Comparison of ENCODE assay signal across 8 cellular contexts in the genomic region with DNA sequence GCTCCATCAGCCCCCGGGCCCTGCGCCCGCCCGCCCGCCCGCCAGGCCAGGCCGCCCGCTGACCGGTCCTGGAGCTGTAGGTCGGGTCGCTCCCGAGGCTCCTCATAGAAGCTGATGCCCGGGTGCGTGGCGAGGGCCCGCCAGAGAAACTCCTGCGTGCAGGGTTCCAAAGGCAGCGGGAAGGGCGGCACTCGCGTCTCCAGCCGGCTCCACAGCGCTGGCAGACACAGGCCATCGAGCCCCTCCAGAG. TPM values are rescaled to one million over a fixed set of nuclear protein-coding genes. Genes with fewer than 3 reads are reported as not detected.
DNase-seq lines count a peak whose midpoint lies in the region; ATAC-seq and TF ChIP-seq lines count a peak whose summit lies in the region.

No MANE protein-coding gene starts in this region.

- H2AFZ ChIP-seq in Karpas-422 (ENCODE audit: low read length): no peak overlapping the region; the same call in 1 of the 2 replicates
- no peak overlapping the region for H2AFZ ChIP-seq in neural progenitor cell (replicated peaks)

- H3K4me1 ChIP-seq in Karpas-422 (ENCODE audit: low read length) (peaks cover 22% of the 10 kb centered on the region), neural progenitor cell (peaks cover 10% of the 10 kb centered on the region)

- DNase-seq in AG10803 (ENCODE audit: low read depth) (no peak), Karpas-422 (no peak), endothelial cell (ENCODE audit: low spot score) (no peak), neural progenitor cell (ENCODE audit: low spot score) (no peak), EL (no peak), globus pallidus (ENCODE audit: low spot score) (no peak), RPMI8226 (no peak)

- H3K9me3 ChIP-seq in Karpas-422 (ENCODE audit: low read length) (no peaks in the 10 kb centered on the region), neural progenitor cell (ENCODE audit: low read depth) (no peaks in the 10 kb centered on the region)

- H3K36me3 ChIP-seq in Karpas-422 (ENCODE audit: insufficient read depth, low read length): no peaks in the 10 kb centered on the region
- H3K36me3 ChIP-seq in neural progenitor cell: no peaks in the 10 kb centered on the region

- no peaks in the 10 kb centered on the region for H3F3A ChIP-seq in neural progenitor cell (ENCODE audit: low read depth)

- peak overlapping the region; percentile 93 for H3K4me2 ChIP-seq in Karpas-422 (ENCODE audit: low read depth, low read length, poor library complexity, severe bottlenecking)
- peak overlapping the region; percentile 83 for H3K4me2 ChIP-seq in neural progenitor cell

- H3K27ac Mint-ChIP-seq in endothelial cell (ENCODE audit: unreplicated experiment): peak overlapping the region; percentile 100
- no peak overlapping the region for H3K27ac Mint-ChIP-seq in neural progenitor cell

- H4K20me1 ChIP-seq in Karpas-422 (ENCODE audit: insufficient read depth, low read depth, low read length): peaks cover 18% of the 10 kb centered on the region; the same call in 1 of the 2 replicates
- H4K20me1 ChIP-seq in neural progenitor cell (ENCODE audit: low read depth): peaks cover 39% of the 10 kb centered on the region

- TF ChIP-seq CTCF in AG10803 (conservative IDR thresholded peaks at IDR 0.05; ENCODE audit: low read length) (no peak), endothelial cell (IDR thresholded peaks at IDR 0.05; ENCODE audit: unreplicated experiment) (no peak), neural progenitor cell (IDR thresholded peaks at IDR 0.05) (no peak)

- H3K9ac ChIP-seq in Karpas-422 (ENCODE audit: low read length) (peak overlapping the region; percentile 91), neural progenitor cell (peak overlapping the region; percentile 69)

- H3K27me3 Mint-ChIP-seq in endothelial cell (ENCODE audit: unreplicated experiment) (peaks cover 8% of the 10 kb centered on the region), neural progenitor cell (ENCODE audit: insufficient read depth, low read depth) (no peaks in the 10 kb centered on the region)

- peaks cover 19% of the 10 kb centered on the region for H3K4me1 Mint-ChIP-seq in endothelial cell (ENCODE audit: unreplicated experiment)
- H3K4me1 Mint-ChIP-seq in neural progenitor cell: peaks cover 31% of the 10 kb centered on the region

- peak; percentile 10 for ATAC-seq in GM21526 (IDR thresholded peaks at IDR 0.05; ENCODE audit: low FRiP score, unreplicated experiment)

- no peaks in the 10 kb centered on the region for H3K9me3 Mint-ChIP-seq in endothelial cell (ENCODE audit: unreplicated experiment)
- no peaks in the 10 kb centered on the region for H3K9me3 Mint-ChIP-seq in neural progenitor cell

- no peaks in the 10 kb centered on the region for H3K27me3 ChIP-seq in Karpas-422 (ENCODE audit: low read length)
- H3K27me3 ChIP-seq in neural progenitor cell: no peaks in the 10 kb centered on the region

- H3K4me3 Mint-ChIP-seq in endothelial cell (ENCODE audit: unreplicated experiment) (peak overlapping the region; percentile 100), neural progenitor cell (peak overlapping the region; percentile 98)

- H3K79me2 ChIP-seq in Karpas-422 (ENCODE audit: low read length) (peaks cover 66% of the 10 kb centered on the region), neural progenitor cell (ENCODE audit: low read depth) (peaks cover 73% of the 10 kb centered on the region)

- no peaks in the 10 kb centered on the region for H3K9me2 ChIP-seq in Karpas-422 (replicated peaks; ENCODE audit: insufficient read depth, low read length)

- H3K36me3 Mint-ChIP-seq in endothelial cell (ENCODE audit: low read depth, unreplicated experiment) (peaks cover 22% of the 10 kb centered on the region), neural progenitor cell (peaks cover 10% of the 10 kb centered on the region)

- peak overlapping the region; percentile 87 for H3K4me3 ChIP-seq in AG10803 (ENCODE audit: low read length)
- peak overlapping the region; percentile 100 for H3K4me3 ChIP-seq in Karpas-422 (ENCODE audit: low read length)
- peak overlapping the region; percentile 84 for H3K4me3 ChIP-seq in neural progenitor cell

- H3K27ac ChIP-seq in Karpas-422 (ENCODE audit: low read length): no peak overlapping the region
- H3K27ac ChIP-seq in neural progenitor cell: no peak overlapping the region

RNA-seq across cellular contexts. Expression of a gene that starts 0.2 kb away (rescaled TPM):
- 46.6 and 78.0 TPM in 2 replicates for total RNA-seq in Karpas-422 (2014; rRNA removed; shearing (Covaris generic); ENCODE audit: low replicate concordance)
- total RNA-seq in endothelial cell (ENCODE audit: unreplicated experiment) (98.7 TPM), neural progenitor cell (ENCODE audit: low replicate concordance) (60.9 and 117 TPM in 2 replicates)

RNA-seq across cellular contexts. Expression of a gene that starts 0.4 kb away (rescaled TPM):
- 8.5 and 14.4 TPM in 2 replicates for total RNA-seq in Karpas-422 (2014; rRNA removed; shearing (Covaris generic); ENCODE audit: low replicate concordance)
- total RNA-seq in endothelial cell (ENCODE audit: unreplicated experiment) (26.2 TPM), neural progenitor cell (ENCODE audit: low replicate concordance) (10.0 and 20.9 TPM in 2 replicates)
